In the genomic region with DNA sequence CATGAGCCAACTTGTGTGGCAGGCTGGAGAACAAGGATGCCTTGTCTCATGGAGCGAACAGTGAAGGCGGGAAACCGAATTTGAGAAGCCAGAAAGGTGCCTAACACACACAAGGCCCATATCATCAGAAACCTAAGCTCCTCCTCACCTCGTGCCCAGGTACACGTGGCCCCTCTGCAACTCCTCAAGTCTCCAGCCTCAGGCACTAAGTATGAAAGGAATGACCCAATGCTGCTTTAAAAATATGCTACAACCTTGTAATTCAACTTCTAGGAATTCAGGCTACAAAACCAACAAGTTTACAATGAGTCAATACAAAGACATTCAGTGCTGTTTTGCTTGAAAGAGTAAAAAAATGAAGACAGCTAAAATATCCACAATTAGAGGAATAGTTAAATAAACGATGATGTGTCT, we compare ENCODE assay signal across 11 cellular contexts.
DNase-seq lines count a peak whose midpoint lies in the region; ATAC-seq and TF ChIP-seq lines count a peak whose summit lies in the region.
"Had no signal": no experiment of that assay in that cellular context is flagged by ENCODE, and none has a peak within 500 bp of the region (broad histone marks: within the 10 kb centered on the region; RNA-seq: fewer than 3 reads in every experiment).

No MANE protein-coding gene starts in this region.

- intact Hi-C loops in activated naive CD4-positive, alpha-beta T cell treated with anti-CD3 and anti-CD28 coated beads for 36 hours (cut with micrococcal nuclease): loop anchor here (1.0 kb wide), 1 partner anchor 11 kb away; no protein-coding TSS in a partner anchor
- intact Hi-C loops in thyroid gland (cut with DNase I): no loop called here
- intact Hi-C loops in CD4-positive, alpha-beta memory T cell (cut with micrococcal nuclease): no loop called here
- intact Hi-C loops in A673 (cut with micrococcal nuclease; ENCODE audit: unreplicated experiment): no loop called here

- BruUV-seq in A673 (replicated peaks; lab: Mats Ljungman, UMichigan): no TSS peak

- WGBS in thyroid gland, 2 donors: 52 to 59% methylated on average over 6 of the region's 6 CpGs

- H3K36me3 ChIP-seq in thyroid gland (no peaks in the 10 kb centered on the region), A673 (ENCODE audit: insufficient read depth, low read length, poor library complexity, severe bottlenecking) (no peaks in the 10 kb centered on the region)
- H3K36me3 ChIP-seq in CD4-positive, alpha-beta memory T cell (ENCODE audit: insufficient read depth, low read length): no peaks in the 10 kb centered on the region

- no peaks in the 10 kb centered on the region for H3K27me3 ChIP-seq in foreskin keratinocyte
- no peaks in the 10 kb centered on the region for H3K27me3 ChIP-seq in thyroid gland
- H3K27me3 ChIP-seq in CD4-positive, alpha-beta memory T cell (ENCODE audit: insufficient read depth, low read length): no peaks in the 10 kb centered on the region
- no peaks in the 10 kb centered on the region for H3K27me3 ChIP-seq in A673 (replicated peaks; ENCODE audit: insufficient read depth, low read depth, low read length, poor library complexity)

- H3K27ac ChIP-seq in foreskin keratinocyte (peak overlapping the region; percentile 13), thyroid gland (peak overlapping the region in 1 of 3 donors; percentile 49), A673 (ENCODE audit: low read depth, low read length, poor library complexity, severe bottlenecking) (no peak overlapping the region)
- H3K27ac ChIP-seq in CD4-positive, alpha-beta memory T cell (ENCODE audit: low read depth, low read length): no peak overlapping the region

- H3K9me3 ChIP-seq in thyroid gland (no peaks in the 10 kb centered on the region), A673 (ENCODE audit: low read depth, low read length, poor library complexity, severe bottlenecking) (no peaks in the 10 kb centered on the region)
- H3K9me3 ChIP-seq in CD4-positive, alpha-beta memory T cell (ENCODE audit: control insufficient read depth in 1 of 2, low read length in 2 of 2): no peaks in the 10 kb centered on the region

- TF ChIP-seq CTCF in foreskin keratinocyte (conservative IDR thresholded peaks at IDR 0.05): no peak
- no peak for TF ChIP-seq CTCF in thyroid gland (IDR thresholded peaks at IDR 0.05)
- TF ChIP-seq CTCF in A673 (conservative IDR thresholded peaks at IDR 0.05; ENCODE audit: low read depth, low read length): no peak

- H3K4me3 ChIP-seq in thyroid gland (replicated peaks in 1 of 3) (no peak overlapping the region), A673 (ENCODE audit: low read depth, low read length, poor library complexity, severe bottlenecking) (no peak overlapping the region)
- H3K4me3 ChIP-seq in CD4-positive, alpha-beta memory T cell (ENCODE audit: low read length in 2 of 2): no peak overlapping the region

- no peaks in the 10 kb centered on the region for H3K27me3 Mint-ChIP-seq in activated naive CD4-positive, alpha-beta T cell treated with anti-CD3 and anti-CD28 coated beads for 36 hours (ENCODE audit: low read depth)
- no peaks in the 10 kb centered on the region for H3K27me3 Mint-ChIP-seq in CD4-positive, alpha-beta memory T cell

- CTCF ChIA-PET in activated naive CD4-positive, alpha-beta T cell treated with anti-CD3 and anti-CD28 coated beads for 36 hours (lab: Charles Lee): no interaction called here
- CTCF ChIA-PET in CD4-positive, alpha-beta memory T cell (lab: Charles Lee; ENCODE audit: partially characterized antibody): no interaction called here
- CTCF ChIA-PET in A673 (lab: Charles Lee): no interaction called here

- DNase-seq in activated naive CD4-positive, alpha-beta T cell treated with anti-CD3 and anti-CD28 coated beads for 36 hours: no peak
- DNase-seq in activated naive CD4-positive, alpha-beta T cell treated with anti-CD3 and anti-CD28 coated beads, Interleukin-2, amount 50 U/mL, for 16 hours: no peak
- DNase-seq in foreskin keratinocyte (peak; percentile 94 to 97), thyroid gland (peak; percentile 54 to 75), A673 (ENCODE audit: low spot score) (no peak)
- DNase-seq in CD4-positive, alpha-beta memory T cell: no peak
- DNase-seq: activated T-cell treated with anti-CD3 and anti-CD28 coated beads, Interleukin-2, amount 50 U/mL, for 1 hour; AML-193; stimulated activated CD8-positive, alpha-beta memory T cell treated with anti-CD3 and anti-CD28 coated beads, Interleukin-4, amount 100 ng/mL, for 48 hours had no signal

- peaks cover 63% of the 10 kb centered on the region for H3K4me1 Mint-ChIP-seq in activated naive CD4-positive, alpha-beta T cell treated with anti-CD3 and anti-CD28 coated beads for 36 hours (ENCODE audit: low read depth)
- H3K4me1 Mint-ChIP-seq in CD4-positive, alpha-beta memory T cell: peaks cover 6 to 20% (median 14%) of the 10 kb centered on the region in 4 donors

- H3K9me3 Mint-ChIP-seq in activated naive CD4-positive, alpha-beta T cell treated with anti-CD3 and anti-CD28 coated beads for 36 hours: peaks cover 3% of the 10 kb centered on the region
- peaks cover 0 to 5% (median 0%) of the 10 kb centered on the region in 8 donors for H3K9me3 Mint-ChIP-seq in CD4-positive, alpha-beta memory T cell

- ATAC-seq in SK-N-SH treated with all-trans-retinoic acid at 6 μM for 48 hours: peak; percentile 83
- ATAC-seq in foreskin keratinocyte: peak; percentile 99
- no peak for ATAC-seq in HG03469 (IDR thresholded peaks at IDR 0.05; ENCODE audit: unreplicated experiment)

- peak overlapping the region; percentile 48 for H3K27ac Mint-ChIP-seq in activated naive CD4-positive, alpha-beta T cell treated with anti-CD3 and anti-CD28 coated beads for 36 hours
- no peak overlapping the region for H3K27ac Mint-ChIP-seq in CD4-positive, alpha-beta memory T cell

- H3K4me1 ChIP-seq in foreskin keratinocyte (peaks cover 35% of the 10 kb centered on the region), thyroid gland (peaks cover 7 to 18% of the 10 kb centered on the region in 2 donors), A673 (ENCODE audit: insufficient read depth, low read length, poor library complexity, severe bottlenecking) (no peaks in the 10 kb centered on the region)
- H3K4me1 ChIP-seq in CD4-positive, alpha-beta memory T cell (ENCODE audit: insufficient read depth, low read length): no peaks in the 10 kb centered on the region

- POLR2A ChIA-PET in CD4-positive, alpha-beta memory T cell (lab: Charles Lee; ENCODE audit: partially characterized antibody): interaction anchor here (1.2 kb wide), 1 partner anchor 51 kb away, joined by 3 read pairs; no protein-coding TSS in a partner anchor
- POLR2A ChIA-PET in A673 (lab: Charles Lee; ENCODE audit: low non-redundant PET): no interaction called here

- H3K36me3 Mint-ChIP-seq in activated naive CD4-positive, alpha-beta T cell treated with anti-CD3 and anti-CD28 coated beads for 36 hours (ENCODE audit: low read depth): peaks cover 42% of the 10 kb centered on the region
- H3K36me3 Mint-ChIP-seq in CD4-positive, alpha-beta memory T cell: peaks cover 14 to 24% of the 10 kb centered on the region in 2 donors

- no peak for TF ChIP-seq POLR2A in thyroid gland (IDR thresholded peaks at IDR 0.05)

- no peak overlapping the region for H3K4me3 Mint-ChIP-seq in activated naive CD4-positive, alpha-beta T cell treated with anti-CD3 and anti-CD28 coated beads for 36 hours
- H3K4me3 Mint-ChIP-seq in CD4-positive, alpha-beta memory T cell: no peak overlapping the region

TF ChIP-seq in SK-N-SH treated with all-trans-retinoic acid at 6 μM for 48 hours, 23 proteins besides CTCF, POLR2A, EP300 and RAD21:
- TF ChIP-seq ZC3H10 (CRISPR knock-in tag; IDR thresholded peaks at IDR 0.05) (no peak), RARB (CRISPR knock-in tag; IDR thresholded peaks at IDR 0.05) (peak; percentile 8; the same call in 1 of the 2 replicates), ESRRG (CRISPR knock-in tag; IDR thresholded peaks at IDR 0.05) (0 out of 2 replicates have a peak, but pooled peaks have one; percentile 23), CREB5 (CRISPR knock-in tag; IDR thresholded peaks at IDR 0.05; ENCODE audit: low read depth) (peak; percentile 43; the same call in 1 of the 2 replicates), ISL1 (CRISPR knock-in tag; IDR thresholded peaks at IDR 0.05) (peak; percentile 78), TCF4 (CRISPR knock-in tag; IDR thresholded peaks at IDR 0.05; ENCODE audit: borderline replicate concordance) (no peak), CSDC2 (CRISPR knock-in tag; IDR thresholded peaks at IDR 0.05) (peak; percentile 76; the same call in 1 of the 2 replicates)

Comparison
In these comparisons a context has a peak if more than half of its experiments do, and no peak if none do; other contexts are left out.
1. DNase-seq: peak in foreskin keratinocyte (2 of 2) and thyroid gland (2 of 2); none in activated naive CD4-positive, alpha-beta T cell treated with anti-CD3 and anti-CD28 coated beads for 36 hours (single experiment), activated naive CD4-positive, alpha-beta T cell treated with anti-CD3 and anti-CD28 coated beads, Interleukin-2, amount 50 U/mL, for 16 hours (single experiment), CD4-positive, alpha-beta memory T cell (0 of 5) and A673 (single experiment).